In the genomic region with DNA sequence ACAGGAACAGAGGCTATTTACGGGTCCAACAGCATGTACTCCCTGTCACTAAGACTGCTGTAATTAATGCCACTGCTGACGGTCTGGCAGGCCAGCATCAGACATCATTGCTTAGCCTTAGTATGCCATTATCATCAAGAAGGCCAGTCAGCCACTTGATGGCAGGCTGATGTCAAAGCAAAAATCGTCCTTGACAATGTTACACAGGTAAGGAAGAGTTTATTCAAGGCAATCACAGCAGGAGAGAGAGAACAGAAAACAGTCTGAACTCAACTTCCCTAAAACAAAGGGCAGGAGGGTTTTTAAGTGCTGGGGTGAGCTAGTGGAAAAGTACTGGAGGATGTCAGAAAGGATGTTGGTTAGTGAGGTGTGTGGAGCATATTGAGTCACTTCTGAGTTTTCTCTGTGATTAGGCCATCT, we compare ENCODE assay signal across 17 cellular contexts. TPM values are rescaled to one million over a fixed set of nuclear protein-coding genes. Genes with fewer than 3 reads are reported as not detected.
DNase-seq lines count a peak whose midpoint lies in the region; ATAC-seq lines count a peak whose summit lies in the region.
"Had no signal": no experiment of that assay in that cellular context is flagged by ENCODE, and none has a peak within 500 bp of the region (broad histone marks: within the 10 kb centered on the region; RNA-seq: fewer than 3 reads in every experiment).

No MANE protein-coding gene starts in this region.

- H3K27ac ChIP-seq in iPS DF 6.9 (ENCODE audit: low read length) (no peak overlapping the region), neuronal stem cell (replicated peaks; ENCODE audit: low read length) (no peak overlapping the region)
- H3K27ac ChIP-seq: Peyer's patch, WERI-Rb-1 had no signal

- peak; percentile 97 for ATAC-seq in GM18870 (IDR thresholded peaks at IDR 0.05; ENCODE audit: unreplicated experiment)
- ATAC-seq in HG02885 (IDR thresholded peaks at IDR 0.05; ENCODE audit: poor library complexity, unreplicated experiment) = peak; percentile 49

- no peak overlapping the region for H3K4ac ChIP-seq in neuronal stem cell (ENCODE audit: low read length)

- no peak overlapping the region for H3K18ac ChIP-seq in neuronal stem cell (ENCODE audit: low read length)

- H2BK12ac ChIP-seq in neuronal stem cell (ENCODE audit: low read length) = no peak overlapping the region

- H3K9ac ChIP-seq in neuronal stem cell (ENCODE audit: low read depth, low read length, poor library complexity) = no peak overlapping the region

- H3K23ac ChIP-seq in neuronal stem cell (ENCODE audit: low read depth, low read length, poor library complexity) = no peak overlapping the region

- H2AK5ac ChIP-seq in neuronal stem cell (ENCODE audit: low read depth, low read length) = no peak overlapping the region

- H3K27me3 ChIP-seq in iPS DF 6.9 (ENCODE audit: control insufficient read depth, insufficient read depth, low read length) (peaks cover 3% of the 10 kb centered on the region; the same call in 1 of the 2 replicates), neuronal stem cell (ENCODE audit: control insufficient read depth in 3 of 3, insufficient read depth in 3 of 3, low read depth in 1 of 3, low read length in 3 of 3) (no peaks in the 10 kb centered on the region)
- H3K27me3 ChIP-seq: Peyer's patch had no signal

- H4K91ac ChIP-seq in neuronal stem cell (ENCODE audit: low read depth, low read length, poor library complexity) = no peak overlapping the region

- H2AFZ ChIP-seq in neuronal stem cell (ENCODE audit: low read length) = no peak overlapping the region

- H2BK15ac ChIP-seq in neuronal stem cell (ENCODE audit: low read length) = no peak overlapping the region

- H2BK5ac ChIP-seq in neuronal stem cell (ENCODE audit: low read length) = no peak overlapping the region

- no peak overlapping the region for H4K8ac ChIP-seq in neuronal stem cell (ENCODE audit: low read depth, low read length)

- no peaks in the 10 kb centered on the region for H3K36me3 ChIP-seq in iPS DF 6.9 (ENCODE audit: control insufficient read depth, insufficient read depth, low read length)
- H3K36me3 ChIP-seq in neuronal stem cell (replicated peaks in 1 of 2; ENCODE audit: control insufficient read depth in 2 of 2, insufficient read depth in 2 of 2, low read length in 2 of 2) = no peaks in the 10 kb centered on the region
- H3K36me3 ChIP-seq: Peyer's patch, WERI-Rb-1 had no signal

- no CpG with 5 or more reads among the region's 3 CpGs for WGBS in iPS DF 6.9 (ENCODE audit: insufficient coverage, insufficient read length)
- no CpG with 5 or more reads among the region's 3 CpGs for WGBS in neuronal stem cell (ENCODE audit: extremely low coverage in 2 of 2, insufficient read length in 2 of 2, insufficient replicate concordance in 1 of 2), 2 donors

- no peaks in the 10 kb centered on the region for H3K79me1 ChIP-seq in neuronal stem cell (ENCODE audit: low read depth, low read length)

- H3K4me1 ChIP-seq in iPS DF 6.9 (ENCODE audit: control insufficient read depth, insufficient read depth, low read length) (peaks cover 2% of the 10 kb centered on the region; the same call in 1 of the 2 replicates), neuronal stem cell (ENCODE audit: control insufficient read depth in 2 of 2, insufficient read depth in 1 of 2, low read depth in 1 of 2, low read length in 2 of 2) (peaks cover 0 to 6% of the 10 kb centered on the region in 2 donors)
- H3K4me1 ChIP-seq: Peyer's patch had no signal

- H3K9me3 ChIP-seq in iPS DF 6.9 (ENCODE audit: control insufficient read depth, insufficient read depth, low read length) = no peaks in the 10 kb centered on the region
- no peaks in the 10 kb centered on the region for H3K9me3 ChIP-seq in neuronal stem cell (replicated peaks in 1 of 2; ENCODE audit: control insufficient read depth in 2 of 2, insufficient read depth in 1 of 2, low read depth in 1 of 2, low read length in 2 of 2)
- H3K9me3 ChIP-seq: Peyer's patch had no signal

- H3K14ac ChIP-seq in neuronal stem cell (ENCODE audit: low read length) = no peak overlapping the region

- H2BK120ac ChIP-seq in neuronal stem cell (ENCODE audit: low read depth, low read length) = no peak overlapping the region

- DNase-seq in NAMALWA (ENCODE audit: low spot score) (peak; percentile 16), iPS DF 6.9 (ENCODE audit: low read depth, low spot score) (peak; percentile 25), NCI-H226 (no peak), NCI-H2107 (lab: John Stamatoyannopoulos, UW) (no peak), neuronal stem cell (ENCODE audit: low spot score) (no peak), anterior cingulate cortex (lab: John Stamatoyannopoulos, UW) (no peak)
- DNase-seq: cortex of kidney, erythroblast, mesenchymal stem cell, NCI-H1694, NCI-H524, nephron progenitor cell, Peyer's patch, retina, WERI-Rb-1 had no signal

- H3K4me3 ChIP-seq in iPS DF 6.9 (ENCODE audit: low read length) = no peak overlapping the region
- H3K4me3 ChIP-seq in neuronal stem cell (ENCODE audit: low read length in 2 of 2) = no peak overlapping the region
- H3K4me3 ChIP-seq: Peyer's patch had no signal

- H3K4me2 ChIP-seq in neuronal stem cell (ENCODE audit: insufficient read depth, low read length, poor library complexity, severe bottlenecking) = no peak overlapping the region

RNA-seq across cellular contexts. Expression of gene FKBP1C, which starts 25.1 kb away (rescaled TPM):
- polyA plus RNA-seq in neuronal stem cell (2013, experiment 1 of 2) = 0.40 TPM
- polyA plus RNA-seq in neuronal stem cell (2013, experiment 2 of 2) = 0.42 TPM

Comparison
In these comparisons a context has a peak if more than half of its experiments do, and no peak if none do; other contexts are left out.
1. DNase-seq: peak in NAMALWA (single experiment) and iPS DF 6.9 (single experiment); none in NCI-H226 (single experiment), NCI-H2107 (single experiment), neuronal stem cell (single experiment) and anterior cingulate cortex (0 of 58).